ENCODE assay signal across 10 cellular contexts in genomic region chr22:22851969-22852368, GRCh38. TPM values are rescaled to one million over a fixed set of nuclear protein-coding genes. Genes with fewer than 3 reads are reported as not detected.
"Had no signal": no experiment of that assay in that cellular context is flagged by ENCODE, and none has a peak within 500 bp of the region (broad histone marks: within the 10 kb centered on the region; RNA-seq: fewer than 3 reads in every experiment).

No MANE protein-coding gene starts in this region.

- H3K36me3 Mint-ChIP-seq: IgD-negative memory B cell had no signal

- DNase-seq: H7, HFFc6 had no signal

- H3K4me1 ChIP-seq: HAP-1 had no signal

- H3K4me2 ChIP-seq: GM23338 had no signal

- H3K4me3 ChIP-seq: GM23338, HAP-1 had no signal

- H3K9me3 ChIP-seq: HAP-1 had no signal

- H2AFZ ChIP-seq: GM23338 had no signal

- FAIRE-seq: H1, HepG2 had no signal

- H3K4me3 Mint-ChIP-seq: GM23338, HFFc6, IgD-negative memory B cell had no signal

- H3K4me1 Mint-ChIP-seq: GM23338 had no signal

- H3K27ac ChIP-seq: HL-60 had no signal

- H3K36me3 ChIP-seq: HAP-1 had no signal

- H3K27ac Mint-ChIP-seq: GM23338, HFFc6, IgD-negative memory B cell had no signal

- ATAC-seq: GM23338, HCT116, HepG2 had no signal

RNA-seq across cellular contexts. Expression of gene IGLL5, which starts 35.6 kb away (rescaled TPM):
- total RNA-seq: GM23338, H1, H7, HepG2, HFFc6, HT1080 had no signal
- polyA plus RNA-seq: GM23338, H1, HepG2 had no signal
